ENCODE assay signal across 8 cellular contexts in genomic region chr3:15636028-15636709, GRCh38. TPM values are rescaled to one million over a fixed set of nuclear protein-coding genes. Genes with fewer than 3 reads are reported as not detected.
DNase-seq lines count a peak whose midpoint lies in the region; ATAC-seq and TF ChIP-seq lines count a peak whose summit lies in the region.

No MANE protein-coding gene starts in this region.

- peak overlapping the region in 1 of 4 experiments; percentile 13 for H3K4me3 ChIP-seq in fibroblast of lung (replicated peaks in 1 of 4; ENCODE audit: control extremely low read depth in 1 of 4, insufficient read depth in 1 of 4, low read depth in 3 of 4, low read length in 4 of 4)

- peaks cover 38% of the 10 kb centered on the region for H3K4me1 ChIP-seq in fibroblast of lung (ENCODE audit: control insufficient read depth, extremely low read depth, insufficient read depth, low read length)

- ATAC-seq in HG02840 (IDR thresholded peaks at IDR 0.05; ENCODE audit: low FRiP score, unreplicated experiment) = peak; percentile 60
- ATAC-seq in HG02938 (IDR thresholded peaks at IDR 0.05; ENCODE audit: unreplicated experiment) = no peak

- H2AFZ ChIP-seq in fibroblast of lung (ENCODE audit: low read length) = peak overlapping the region; percentile 34

- H3K27ac ChIP-seq in fibroblast of lung (ENCODE audit: insufficient read depth, low read length) = peak overlapping the region; percentile 96

- DNase-seq in GF-D8 (lab: John Stamatoyannopoulos, UW) = peak; percentile 46
- peak; percentile 63 for DNase-seq in UCSD-AML1 (lab: John Stamatoyannopoulos, UW; ENCODE audit: unreplicated experiment)
- peak; percentile 89 to 97 for DNase-seq in fibroblast of lung (ENCODE audit: low read depth in 2 of 2)
- peak; percentile 92 for DNase-seq in pulmonary artery endothelial cell (ENCODE audit: low read depth, low spot score)
- no peak for DNase-seq in NCI-H1092 (lab: John Stamatoyannopoulos, UW)
- no peak for DNase-seq in NCI-H345 (lab: John Stamatoyannopoulos, UW)

- H3K27me3 ChIP-seq in fibroblast of lung (ENCODE audit: control insufficient read depth, insufficient read depth, low read length) = no peaks in the 10 kb centered on the region

- peak overlapping the region; percentile 58 for H3K4me2 ChIP-seq in fibroblast of lung (ENCODE audit: extremely low read depth, insufficient read depth, low read length)

- no peaks in the 10 kb centered on the region for H3K9me3 ChIP-seq in fibroblast of lung (ENCODE audit: control insufficient read depth, insufficient read depth, low read depth, low read length)

- H3K79me2 ChIP-seq in fibroblast of lung (ENCODE audit: control insufficient read depth, insufficient read depth, low read length) = no peaks in the 10 kb centered on the region

- no peaks in the 10 kb centered on the region for H4K20me1 ChIP-seq in fibroblast of lung (ENCODE audit: control insufficient read depth, extremely low read depth, insufficient read depth, low read length)

- H3K36me3 ChIP-seq in fibroblast of lung (ENCODE audit: control insufficient read depth, insufficient read depth, low read length) = no peaks in the 10 kb centered on the region

- no peak for TF ChIP-seq CTCF in fibroblast of lung (conservative IDR thresholded peaks at IDR 0.05 in 1 of 2, IDR thresholded peaks at IDR 0.05 in 1 of 2; ENCODE audit: low read depth in 1 of 2, low read length in 2 of 2)

- H3K9ac ChIP-seq in fibroblast of lung (ENCODE audit: insufficient read depth, low read length) = peak overlapping the region; percentile 71

RNA-seq across cellular contexts. Expression of gene BTD, which starts 34.6 kb away (rescaled TPM):
- total RNA-seq in fibroblast of lung (18.0 and 24.9 TPM in 2 replicates), pulmonary artery endothelial cell (27.8 and 32.6 TPM in 2 replicates)
- polyA plus RNA-seq in fibroblast of lung = 19.1 and 24.4 TPM in 2 replicates
- 13.7 and 18.6 TPM in 2 replicates for polyA plus RNA-seq in fibroblast of lung (2012)
- polyA minus RNA-seq in fibroblast of lung (ENCODE audit: low replicate concordance) = 12.3 and 24.7 TPM in 2 replicates

RNA-seq across cellular contexts. Expression of gene HACL1, which starts 34.8 kb away (rescaled TPM):
- 16.4 and 20.6 TPM in 2 replicates for total RNA-seq in fibroblast of lung
- 16.0 and 17.7 TPM in 2 replicates for polyA plus RNA-seq in fibroblast of lung
- 9.8 and 13.6 TPM in 2 replicates for polyA plus RNA-seq in fibroblast of lung (2012)
- polyA minus RNA-seq in fibroblast of lung (ENCODE audit: low replicate concordance) = 4.1 and 7.7 TPM in 2 replicates
- 30.6 and 45.5 TPM in 2 replicates for total RNA-seq in pulmonary artery endothelial cell

Comparison
In these comparisons a context has a peak if more than half of its experiments do, and no peak if none do; other contexts are left out.
1. DNase-seq: peak in GF-D8 (single experiment), UCSD-AML1 (single experiment), fibroblast of lung (2 of 2) and pulmonary artery endothelial cell (single experiment); none in NCI-H1092 (single experiment) and NCI-H345 (single experiment).